In the genomic region with DNA sequence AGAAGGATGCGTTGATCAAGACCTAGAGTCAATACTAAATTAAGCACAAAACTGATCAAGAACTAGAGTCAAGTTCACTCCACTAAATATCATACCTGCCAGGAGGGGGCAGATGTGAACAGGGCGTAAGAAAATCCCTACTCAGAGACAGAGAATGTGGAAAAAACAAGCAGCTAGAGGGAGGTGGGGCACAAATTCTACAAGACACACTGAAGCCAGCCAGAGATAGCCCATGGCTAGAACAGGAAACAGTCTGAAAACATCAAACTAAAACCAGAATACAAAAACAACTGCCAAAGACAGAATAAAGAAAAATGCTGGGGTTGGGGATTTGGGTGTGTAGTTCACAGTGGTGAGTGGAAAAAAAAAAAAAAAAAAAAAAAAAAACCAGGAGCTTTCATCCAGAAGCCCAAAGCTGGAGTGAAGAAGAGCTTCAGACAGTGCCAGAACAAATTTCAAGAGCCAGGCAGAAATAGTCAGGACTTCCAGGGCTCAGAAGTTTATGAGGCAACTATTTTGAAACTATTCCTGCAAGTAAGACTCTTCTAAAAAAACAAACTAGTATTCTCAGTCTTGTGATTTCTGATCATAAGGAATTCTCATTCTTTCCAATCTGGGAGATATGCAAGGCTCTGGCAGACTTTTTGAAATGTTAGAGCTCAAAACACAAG, we compare ENCODE assay signal across 8 cellular contexts.
DNase-seq lines count a peak whose midpoint lies in the region; ATAC-seq and TF ChIP-seq lines count a peak whose summit lies in the region.

No MANE protein-coding gene starts in this region.

- no peaks in the 10 kb centered on the region for H3K79me2 ChIP-seq in osteoblast (ENCODE audit: insufficient read depth, low read length)

- H3K4me3 ChIP-seq in fibroblast of pulmonary artery (replicated peaks; ENCODE audit: low read depth, low read length) (no peak overlapping the region), osteoblast (ENCODE audit: insufficient read depth, low read length) (no peak overlapping the region)

- H3K36me3 ChIP-seq in osteoblast (ENCODE audit: insufficient read depth, low read length) = no peaks in the 10 kb centered on the region

- no peaks in the 10 kb centered on the region for H3K27me3 ChIP-seq in osteoblast (ENCODE audit: insufficient read depth, low read length)

- peaks cover 27% of the 10 kb centered on the region for H3K4me1 ChIP-seq in osteoblast (ENCODE audit: insufficient read depth, low read length)

- peak overlapping the region; percentile 46 for H3K4me2 ChIP-seq in osteoblast (ENCODE audit: insufficient read depth, low read length)

- no peaks in the 10 kb centered on the region for H4K20me1 ChIP-seq in osteoblast (ENCODE audit: insufficient read depth, low read length)

- H3K9me3 ChIP-seq in osteoblast (ENCODE audit: low read depth, low read length) = no peaks in the 10 kb centered on the region

- DNase-seq in Ammon's horn (ENCODE audit: low spot score) (peak; percentile 7), NCI-H226 (peak; percentile 69), fibroblast of pulmonary artery (ENCODE audit: low read depth) (peak; percentile 97), osteoblast (ENCODE audit: insufficient read length, low spot score, missing footprints) (peak; percentile 78)
- peak; percentile 58 for DNase-seq in activated CD4-positive, alpha-beta T cell treated with anti-CD3 and anti-CD28 coated beads for 48 hours

- peak overlapping the region; percentile 69 for H2AFZ ChIP-seq in osteoblast (ENCODE audit: low read length)

- H3K27ac ChIP-seq in osteoblast (ENCODE audit: low read depth, low read length) = peak overlapping the region; percentile 66

- peak; percentile 72 for TF ChIP-seq CTCF in fibroblast of pulmonary artery (IDR thresholded peaks at IDR 0.05; ENCODE audit: low read length, missing control alignments)
- TF ChIP-seq CTCF in osteoblast (IDR thresholded peaks at IDR 0.05; ENCODE audit: extremely low read depth, low read depth, low read length) = peak; percentile 77

- ATAC-seq in GM18519 (IDR thresholded peaks at IDR 0.05; ENCODE audit: low FRiP score, unreplicated experiment) (peak; percentile 47), HG03159 (IDR thresholded peaks at IDR 0.05; ENCODE audit: unreplicated experiment) (peak; percentile 71), HG03571 (IDR thresholded peaks at IDR 0.05; ENCODE audit: unreplicated experiment) (no peak)

Comparison
In these comparisons a context has a peak if more than half of its experiments do, and no peak if none do; other contexts are left out.
1. DNase-seq: peak in every context shown above with its lines; median percentile 97 in fibroblast of pulmonary artery; 78 in osteoblast; 69 in NCI-H226; 58 in activated CD4-positive, alpha-beta T cell treated with anti-CD3 and anti-CD28 coated beads for 48 hours; 7 in Ammon's horn.